In the genomic region with DNA sequence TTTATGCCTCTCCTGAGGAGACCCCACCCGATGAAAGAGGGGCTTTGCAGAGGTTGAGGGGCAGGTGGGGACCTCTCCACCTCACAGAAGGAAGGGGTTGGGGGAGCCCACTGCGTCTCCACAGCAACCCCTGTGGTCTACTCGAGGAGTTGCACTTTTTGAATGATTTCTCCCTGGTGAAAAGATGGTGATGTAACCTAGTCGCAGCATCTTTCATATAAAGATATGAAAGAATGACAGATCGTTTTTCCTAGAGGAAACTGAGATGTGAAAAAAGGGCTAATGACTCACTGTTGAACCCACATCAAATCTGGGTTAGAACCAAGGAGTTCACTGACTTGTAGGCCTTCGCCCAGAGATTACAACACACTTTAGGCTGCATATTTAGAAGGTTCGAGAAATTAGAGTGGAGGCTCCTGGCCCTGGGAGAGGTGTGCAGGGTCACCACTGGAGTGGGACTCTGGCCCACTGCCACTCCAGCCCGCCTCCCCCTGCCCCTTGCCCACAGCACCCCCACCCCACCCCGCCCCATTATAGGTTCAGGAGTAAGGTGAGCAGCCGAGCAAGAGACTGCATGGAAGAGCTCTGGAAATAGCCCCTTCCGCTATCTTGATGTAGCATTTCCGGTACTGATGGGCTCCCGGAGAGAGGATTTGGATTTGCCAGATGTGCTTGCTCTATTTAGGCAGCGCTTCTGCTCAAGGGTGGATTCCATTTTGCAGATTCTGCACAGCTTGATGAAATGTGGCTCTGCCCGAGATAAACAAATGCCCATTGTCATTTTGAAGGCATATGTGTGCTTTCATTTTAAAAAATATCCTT, we compare ENCODE assay signal across 8 cellular contexts. TPM values are rescaled to one million over a fixed set of nuclear protein-coding genes. Genes with fewer than 3 reads are reported as not detected.
DNase-seq lines count a peak whose midpoint lies in the region; ATAC-seq and TF ChIP-seq lines count a peak whose summit lies in the region.

No MANE protein-coding gene starts in this region.

- H3K4me2 ChIP-seq in skeletal muscle satellite cell (ENCODE audit: low read length): peak overlapping the region; percentile 88

- H3K27ac Mint-ChIP-seq in CD4-positive, CD25-positive, alpha-beta regulatory T cell: no peak overlapping the region

- DNase-seq in CD4-positive, CD25-positive, alpha-beta regulatory T cell: peak in 1 of 3 donors; percentile 14
- peak; percentile 39 for DNase-seq in activated CD4-positive, alpha-beta T cell treated with anti-CD3 and anti-CD28 coated beads for 48 hours
- DNase-seq in fibroblast of the aortic adventitia (ENCODE audit: low read depth): peak; percentile 94
- DNase-seq in AG08395 (ENCODE audit: low spot score): no peak
- DNase-seq in OCI-M2 (lab: John Stamatoyannopoulos, UW; ENCODE audit: unreplicated experiment): no peak

- peaks cover 0 to 4% (median 0%) of the 10 kb centered on the region in 7 donors for H3K9me3 Mint-ChIP-seq in CD4-positive, CD25-positive, alpha-beta regulatory T cell

- no peaks in the 10 kb centered on the region for H3K36me3 ChIP-seq in CD4-positive, CD25-positive, alpha-beta regulatory T cell (ENCODE audit: control insufficient read depth, insufficient read depth, low read length)
- H3K36me3 ChIP-seq in skeletal muscle satellite cell (ENCODE audit: insufficient read depth, low read length): peaks cover 5% of the 10 kb centered on the region

- H3K27ac ChIP-seq in CD4-positive, CD25-positive, alpha-beta regulatory T cell (ENCODE audit: insufficient read depth, low read length, poor library complexity, severe bottlenecking): no peak overlapping the region

- no peaks in the 10 kb centered on the region for H3K36me3 Mint-ChIP-seq in CD4-positive, CD25-positive, alpha-beta regulatory T cell

- peaks cover 5% of the 10 kb centered on the region for H3K4me1 ChIP-seq in CD4-positive, CD25-positive, alpha-beta regulatory T cell (ENCODE audit: control insufficient read depth, insufficient read depth, low read length, poor library complexity, severe bottlenecking)
- H3K4me1 ChIP-seq in skeletal muscle satellite cell (ENCODE audit: control insufficient read depth, insufficient read depth, low read length): peaks cover 33% of the 10 kb centered on the region

- no peak overlapping the region for H3K4me3 ChIP-seq in CD4-positive, CD25-positive, alpha-beta regulatory T cell (ENCODE audit: low read depth, low read length)
- H3K4me3 ChIP-seq in fibroblast of the aortic adventitia (ENCODE audit: low read depth, low read length) (peak overlapping the region; percentile 82), skeletal muscle satellite cell (ENCODE audit: low read length) (peak overlapping the region; percentile 65)

- H3K27me3 Mint-ChIP-seq in CD4-positive, CD25-positive, alpha-beta regulatory T cell: peaks cover 31% of the 10 kb centered on the region

- H3K27me3 ChIP-seq in CD4-positive, CD25-positive, alpha-beta regulatory T cell (ENCODE audit: control insufficient read depth, insufficient read depth, low read length): peaks cover 21% of the 10 kb centered on the region
- H3K27me3 ChIP-seq in skeletal muscle satellite cell (ENCODE audit: control insufficient read depth, insufficient read depth, low read length): no peaks in the 10 kb centered on the region

- peak overlapping the region in 2 of 4 donors; percentile 52 to 69 for H3K4me3 Mint-ChIP-seq in CD4-positive, CD25-positive, alpha-beta regulatory T cell

- TF ChIP-seq CTCF in fibroblast of the aortic adventitia (IDR thresholded peaks at IDR 0.05; ENCODE audit: insufficient read depth, low read length): peak; percentile 75

- no peaks in the 10 kb centered on the region for H3K9me3 ChIP-seq in CD4-positive, CD25-positive, alpha-beta regulatory T cell (ENCODE audit: control insufficient read depth in 2 of 2, low read length in 2 of 2)
- H3K9me3 ChIP-seq in skeletal muscle satellite cell (replicated peaks; ENCODE audit: low read length): no peaks in the 10 kb centered on the region

- ATAC-seq in CD4-positive, CD25-positive, alpha-beta regulatory T cell (ENCODE audit: low read depth in 2 of 2): peak; percentile 18 to 42
- ATAC-seq in GM19467 (IDR thresholded peaks at IDR 0.05; ENCODE audit: unreplicated experiment): peak; percentile 55
- peak; percentile 81 for ATAC-seq in HG03521 (IDR thresholded peaks at IDR 0.05; ENCODE audit: unreplicated experiment)

- peaks cover 0 to 21% (median 12%) of the 10 kb centered on the region in 4 donors for H3K4me1 Mint-ChIP-seq in CD4-positive, CD25-positive, alpha-beta regulatory T cell

- peak overlapping the region; percentile 93 for H3K9ac ChIP-seq in skeletal muscle satellite cell (ENCODE audit: low read depth, low read length)

RNA-seq across cellular contexts. Expression of gene TGFB2, which starts 6.7 kb away (rescaled TPM):
- total RNA-seq in CD4-positive, CD25-positive, alpha-beta regulatory T cell: not detected
- polyA plus RNA-seq in CD4-positive, CD25-positive, alpha-beta regulatory T cell: not detected
- 0.82 and 13.5 TPM in 2 replicates for total RNA-seq in fibroblast of the aortic adventitia (ENCODE audit: low replicate concordance)
- 3.0 and 3.5 TPM in 2 replicates for total RNA-seq in skeletal muscle satellite cell (2012; rRNA removed)

Comparison
In these comparisons a context has a peak if more than half of its experiments do, and no peak if none do; other contexts are left out.
1. ATAC-seq: peak in every context shown above with its lines; median percentile 81 in HG03521; 55 in GM19467; 30 in CD4-positive, CD25-positive, alpha-beta regulatory T cell.
2. DNase-seq: peak in activated CD4-positive, alpha-beta T cell treated with anti-CD3 and anti-CD28 coated beads for 48 hours (single experiment) and fibroblast of the aortic adventitia (single experiment); none in AG08395 (single experiment) and OCI-M2 (single experiment).